Comparison of ENCODE assay signal across 1 cellular context in the genomic region with DNA sequence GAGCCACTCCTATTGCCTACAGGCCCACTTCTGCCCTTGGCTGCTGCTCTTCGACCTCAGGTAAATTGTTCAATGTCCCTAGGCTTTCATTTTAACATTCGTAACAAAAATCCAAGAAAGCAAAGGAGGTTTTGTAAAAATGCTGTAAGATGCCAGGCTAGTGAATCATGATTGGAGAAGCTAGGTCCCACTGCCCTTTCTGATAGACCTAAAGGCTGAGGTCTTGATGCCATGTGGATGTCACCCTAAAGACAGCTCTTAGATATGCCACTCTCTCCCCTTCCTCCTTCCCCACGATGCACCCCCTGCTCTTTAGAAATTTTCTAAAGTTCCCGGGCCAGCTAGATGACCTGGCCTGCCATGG.
TF ChIP-seq lines count a peak whose summit lies in the region.

No MANE protein-coding gene starts in this region.

TF ChIP-seq in A549, 52 proteins besides CTCF, POLR2A, EP300 and RAD21 (continued from another document):
- TF ChIP-seq, protein P1, sequence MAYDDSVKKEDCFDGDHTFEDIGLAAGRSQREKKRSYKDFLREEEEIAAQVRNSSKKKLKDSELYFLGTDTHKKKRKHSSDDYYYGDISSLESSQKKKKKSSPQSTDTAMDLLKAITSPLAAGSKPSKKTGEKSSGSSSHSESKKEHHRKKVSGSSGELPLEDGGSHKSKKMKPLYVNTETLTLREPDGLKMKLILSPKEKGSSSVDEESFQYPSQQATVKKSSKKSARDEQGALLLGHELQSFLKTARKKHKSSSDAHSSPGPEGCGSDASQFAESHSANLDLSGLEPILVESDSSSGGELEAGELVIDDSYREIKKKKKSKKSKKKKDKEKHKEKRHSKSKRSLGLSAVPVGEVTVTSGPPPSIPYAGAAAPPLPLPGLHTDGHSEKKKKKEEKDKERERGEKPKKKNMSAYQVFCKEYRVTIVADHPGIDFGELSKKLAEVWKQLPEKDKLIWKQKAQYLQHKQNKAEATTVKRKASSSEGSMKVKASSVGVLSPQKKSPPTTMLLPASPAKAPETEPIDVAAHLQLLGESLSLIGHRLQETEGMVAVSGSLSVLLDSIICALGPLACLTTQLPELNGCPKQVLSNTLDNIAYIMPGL (CRISPR knock-in tag; IDR thresholded peaks at IDR 0.05; ENCODE audit: borderline replicate concordance): no peak
